ENCODE assay signal across 15 cellular contexts in the genomic region with DNA sequence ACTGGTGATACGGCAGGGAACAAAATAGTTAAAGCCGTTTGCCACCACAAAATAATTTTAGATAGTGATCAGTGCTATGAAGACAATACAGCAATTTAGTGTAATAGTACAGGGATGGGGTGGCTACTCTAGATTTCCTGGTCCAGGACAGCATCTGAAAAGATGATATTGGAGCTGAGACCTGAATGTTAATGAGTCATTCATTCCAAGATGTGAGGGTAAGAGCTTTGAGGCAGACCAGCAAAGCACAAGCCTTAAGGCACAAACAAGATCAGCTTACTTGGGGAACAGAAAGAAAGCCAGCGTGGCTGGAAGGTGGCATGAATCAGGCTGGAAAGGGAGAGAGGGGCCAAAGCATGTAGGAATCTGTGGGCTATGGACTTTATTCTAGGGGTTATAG.
A peak's percentile ranks its signal among the peaks of the same experiment; 100 is the strongest.
DNase-seq lines count a peak whose midpoint lies in the region; ATAC-seq and TF ChIP-seq lines count a peak whose summit lies in the region.
"Had no signal": no experiment of that assay in that cellular context is flagged by ENCODE, and none has a peak within 500 bp of the region (broad histone marks: within the 10 kb centered on the region; RNA-seq: fewer than 3 reads in every experiment).

No MANE protein-coding gene starts in this region.

- H3K36me3 ChIP-seq in adipocyte (ENCODE audit: control insufficient read depth, insufficient read depth, low read length, severe bottlenecking) (peaks cover 6% of the 10 kb centered on the region), left ventricle myocardium inferior (no peaks in the 10 kb centered on the region)
- H3K36me3 ChIP-seq: thoracic aorta had no signal

- peaks cover 84% of the 10 kb centered on the region for H3K4me1 Mint-ChIP-seq in HFFc6 (ENCODE audit: low read depth)
- H3K4me1 Mint-ChIP-seq: activated CD8-positive, alpha-beta memory T cell treated with anti-CD3 and anti-CD28 coated beads, Interleukin-2, amount 10 ng/mL, durations not matched to agents 7 days and 5 days; activated naive CD4-positive, alpha-beta T cell treated with anti-CD3 and anti-CD28 coated beads, Interleukin-2, amount 10 ng/mL, durations not matched to agents 7 days and 5 days had no signal

- H3K9me3 ChIP-seq in adipocyte (ENCODE audit: control insufficient read depth, low read length) (no peaks in the 10 kb centered on the region), left ventricle myocardium inferior (replicated peaks) (no peaks in the 10 kb centered on the region)
- H3K9me3 ChIP-seq: thoracic aorta had no signal

- ATAC-seq in foreskin keratinocyte (peak; percentile 72), GM18517 (IDR thresholded peaks at IDR 0.05; ENCODE audit: unreplicated experiment) (no peak)
- ATAC-seq: activated CD8-positive, alpha-beta memory T cell treated with anti-CD3 and anti-CD28 coated beads, Interleukin-2, amount 10 ng/mL, durations not matched to agents 7 days and 5 days had no signal

- H3K4me1 ChIP-seq in adipocyte (ENCODE audit: control insufficient read depth, insufficient read depth, low read length) (peaks cover 12% of the 10 kb centered on the region), foreskin keratinocyte (peaks cover 59% of the 10 kb centered on the region), left ventricle myocardium inferior (peaks cover 54% of the 10 kb centered on the region)

- peak overlapping the region; percentile 74 for H3K27ac Mint-ChIP-seq in HFFc6
- H3K27ac Mint-ChIP-seq: activated CD8-positive, alpha-beta memory T cell treated with anti-CD3 and anti-CD28 coated beads, Interleukin-2, amount 10 ng/mL, durations not matched to agents 7 days and 5 days; activated naive CD4-positive, alpha-beta T cell treated with anti-CD3 and anti-CD28 coated beads, Interleukin-2, amount 10 ng/mL, durations not matched to agents 7 days and 5 days; memory B cell had no signal

- H3K4me3 Mint-ChIP-seq in HFFc6: peak overlapping the region; percentile 49
- H3K4me3 Mint-ChIP-seq: activated CD8-positive, alpha-beta memory T cell treated with anti-CD3 and anti-CD28 coated beads, Interleukin-2, amount 10 ng/mL, durations not matched to agents 7 days and 5 days; activated naive CD4-positive, alpha-beta T cell treated with anti-CD3 and anti-CD28 coated beads, Interleukin-2, amount 10 ng/mL, durations not matched to agents 7 days and 5 days; memory B cell had no signal

- TF ChIP-seq CTCF in HFFc6 (IDR thresholded peaks at IDR 0.05) (no peak), foreskin keratinocyte (conservative IDR thresholded peaks at IDR 0.05) (no peak), coronary artery (IDR thresholded peaks at IDR 0.05) (no peak), left ventricle myocardium inferior (IDR thresholded peaks at IDR 0.05; ENCODE audit: borderline replicate concordance) (no peak)

- no peak overlapping the region for H3K27ac ChIP-seq in foreskin keratinocyte
- H3K27ac ChIP-seq in coronary artery: no peak overlapping the region
- H3K27ac ChIP-seq in left ventricle myocardium inferior (replicated peaks): no peak overlapping the region
- H3K27ac ChIP-seq: thoracic aorta, VCaP had no signal

- no peak overlapping the region for H3K9ac ChIP-seq in adipocyte (ENCODE audit: low read length)

- H3K9me3 Mint-ChIP-seq in HFFc6: no peaks in the 10 kb centered on the region; the same call in 1 of the 2 replicates
- H3K9me3 Mint-ChIP-seq: activated naive CD4-positive, alpha-beta T cell treated with anti-CD3 and anti-CD28 coated beads, Interleukin-2, amount 10 ng/mL, durations not matched to agents 7 days and 5 days had no signal

- H3K27me3 Mint-ChIP-seq in HFFc6 (ENCODE audit: insufficient read depth): no peaks in the 10 kb centered on the region
- H3K27me3 Mint-ChIP-seq: activated CD8-positive, alpha-beta memory T cell treated with anti-CD3 and anti-CD28 coated beads, Interleukin-2, amount 10 ng/mL, durations not matched to agents 7 days and 5 days; activated naive CD4-positive, alpha-beta T cell treated with anti-CD3 and anti-CD28 coated beads, Interleukin-2, amount 10 ng/mL, durations not matched to agents 7 days and 5 days; memory B cell had no signal

- H3K4me3 ChIP-seq in adipocyte (ENCODE audit: low read length) (no peak overlapping the region), coronary artery (no peak overlapping the region), left ventricle myocardium inferior (no peak overlapping the region)
- H3K4me3 ChIP-seq: thoracic aorta had no signal

- H3K36me3 Mint-ChIP-seq in HFFc6 (ENCODE audit: low read depth): peaks cover 15% of the 10 kb centered on the region
- H3K36me3 Mint-ChIP-seq: activated CD8-positive, alpha-beta memory T cell treated with anti-CD3 and anti-CD28 coated beads, Interleukin-2, amount 10 ng/mL, durations not matched to agents 7 days and 5 days had no signal

- DNase-seq in A172 (ENCODE audit: low spot score) (peak; percentile 29), HFFc6 (peak; percentile 80), adipocyte (ENCODE audit: low read depth) (peak; percentile 81), foreskin keratinocyte (peak; percentile 57 to 80), coronary artery (ENCODE audit: low spot score) (no peak), left ventricle myocardium inferior (no peak), NCI-H1417 treated with DMSO at 0.1 percent for 48 hours (lab: John Stamatoyannopoulos, UW) (no peak)
- DNase-seq: activated CD8-positive, alpha-beta memory T cell treated with anti-CD3 and anti-CD28 coated beads, Interleukin-2, amount 10 ng/mL, durations not matched to agents 7 days and 5 days; activated naive CD4-positive, alpha-beta T cell treated with anti-CD3 and anti-CD28 coated beads, Interleukin-2, amount 10 ng/mL, durations not matched to agents 7 days and 5 days; NCI-H2029; NK-92 treated with Interleukin-12 subunit alpha and Interleukin-12 subunit beta, amount 100 ng/mL, for 24 hours had no signal

- H3K27me3 ChIP-seq in adipocyte (replicated peaks; ENCODE audit: control insufficient read depth, insufficient read depth, low read length) (no peaks in the 10 kb centered on the region), foreskin keratinocyte (no peaks in the 10 kb centered on the region), left ventricle myocardium inferior (ENCODE audit: low read depth) (no peaks in the 10 kb centered on the region)

- intact Hi-C loops in left ventricle myocardium inferior (cut with micrococcal nuclease): no loop called here

Comparison
In these comparisons a context has a peak if more than half of its experiments do, and no peak if none do; other contexts are left out.
1. DNase-seq: peak in A172 (single experiment), HFFc6 (single experiment), adipocyte (single experiment) and foreskin keratinocyte (2 of 2); none in coronary artery (single experiment), left ventricle myocardium inferior (single experiment) and NCI-H1417 treated with DMSO at 0.1 percent for 48 hours (single experiment).